1 cellular context compared by ENCODE assay signal in the genomic region with DNA sequence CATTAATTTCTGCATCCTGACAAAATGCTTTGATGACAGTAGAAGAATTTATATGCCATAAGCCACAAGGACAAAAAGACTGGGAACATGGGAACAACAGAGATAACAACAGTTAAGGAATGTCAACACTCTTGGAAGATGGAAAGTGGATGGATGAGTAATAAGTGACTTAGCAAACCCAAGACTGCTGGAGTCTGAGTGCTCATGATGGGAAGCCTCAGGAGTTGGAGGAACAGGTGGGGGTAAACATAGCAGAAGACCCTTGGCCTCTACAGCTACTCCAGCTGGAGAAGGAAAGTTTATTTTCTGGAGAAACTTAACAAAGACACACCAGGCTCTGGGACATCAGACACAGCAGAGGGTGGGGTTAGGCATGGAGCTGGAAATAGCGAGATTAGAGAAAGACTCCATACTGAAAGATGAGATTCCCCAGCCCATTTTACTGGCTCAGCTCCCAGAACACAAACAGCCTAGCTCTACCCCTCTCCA.
TF ChIP-seq lines count a peak whose summit lies in the region.

No MANE protein-coding gene starts in this region.

TF ChIP-seq in K562, 482 proteins besides CTCF, POLR2A, EP300 and RAD21 (continues in another document):
- no peak for TF ChIP-seq YY1 (IDR thresholded peaks at IDR 0.05; ENCODE audit: borderline replicate concordance in 1 of 3, control insufficient read depth in 1 of 3, extremely low read depth in 1 of 3, insufficient read depth in 3 of 3, insufficient read length in 1 of 3, insufficient replicate concordance in 2 of 3, low read depth in 1 of 3, low read length in 2 of 3)
- TF ChIP-seq DNMT1 (IDR thresholded peaks at IDR 0.05): no peak
- TF ChIP-seq ZNF764 (CRISPR knock-in tag; IDR thresholded peaks at IDR 0.05; ENCODE audit: low read depth): no peak
- TF ChIP-seq, protein P1, sequence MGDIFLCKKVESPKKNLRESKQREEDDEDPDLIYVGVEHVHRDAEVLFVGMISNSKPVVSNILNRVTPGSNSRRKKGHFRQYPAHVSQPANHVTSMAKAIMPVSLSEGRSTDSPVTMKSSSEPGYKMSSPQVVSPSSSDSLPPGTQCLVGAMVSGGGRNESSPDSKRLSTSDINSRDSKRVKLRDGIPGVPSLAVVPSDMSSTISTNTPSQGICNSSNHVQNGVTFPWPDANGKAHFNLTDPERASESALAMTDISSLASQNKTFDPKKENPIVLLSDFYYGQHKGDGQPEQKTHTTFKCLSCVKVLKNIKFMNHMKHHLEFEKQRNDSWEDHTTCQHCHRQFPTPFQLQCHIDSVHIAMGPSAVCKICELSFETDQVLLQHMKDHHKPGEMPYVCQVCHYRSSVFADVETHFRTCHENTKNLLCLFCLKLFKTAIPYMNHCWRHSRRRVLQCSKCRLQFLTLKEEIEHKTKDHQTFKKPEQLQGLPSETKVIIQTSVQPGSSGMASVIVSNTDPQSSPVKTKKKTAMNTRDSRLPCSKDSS (IDR thresholded peaks at IDR 0.05; ENCODE audit: low read depth, partially characterized antibody): no peak
- TF ChIP-seq TCF3 (CRISPR knock-in tag; IDR thresholded peaks at IDR 0.05): no peak
- no peak for TF ChIP-seq STAT5A (IDR thresholded peaks at IDR 0.05; ENCODE audit: borderline replicate concordance, low read length)
- TF ChIP-seq SMARCA4 (IDR thresholded peaks at IDR 0.05): peak; percentile 37; the same call in 1 of the 2 replicates
- TF ChIP-seq, protein P2, sequence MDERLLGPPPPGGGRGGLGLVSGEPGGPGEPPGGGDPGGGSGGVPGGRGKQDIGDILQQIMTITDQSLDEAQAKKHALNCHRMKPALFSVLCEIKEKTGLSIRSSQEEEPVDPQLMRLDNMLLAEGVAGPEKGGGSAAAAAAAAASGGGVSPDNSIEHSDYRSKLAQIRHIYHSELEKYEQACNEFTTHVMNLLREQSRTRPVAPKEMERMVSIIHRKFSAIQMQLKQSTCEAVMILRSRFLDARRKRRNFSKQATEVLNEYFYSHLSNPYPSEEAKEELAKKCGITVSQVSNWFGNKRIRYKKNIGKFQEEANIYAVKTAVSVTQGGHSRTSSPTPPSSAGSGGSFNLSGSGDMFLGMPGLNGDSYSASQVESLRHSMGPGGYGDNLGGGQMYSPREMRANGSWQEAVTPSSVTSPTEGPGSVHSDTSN (CRISPR knock-in tag; IDR thresholded peaks at IDR 0.05; ENCODE audit: low read depth): no peak
- TF ChIP-seq, protein P2 (tag; conservative IDR thresholded peaks at IDR 0.05; ENCODE audit: low read depth): peak; percentile 70
- TF ChIP-seq ZNF699 (CRISPR knock-in tag; IDR thresholded peaks at IDR 0.05; ENCODE audit: insufficient replicate concordance): no peak
- TF ChIP-seq, protein P3, sequence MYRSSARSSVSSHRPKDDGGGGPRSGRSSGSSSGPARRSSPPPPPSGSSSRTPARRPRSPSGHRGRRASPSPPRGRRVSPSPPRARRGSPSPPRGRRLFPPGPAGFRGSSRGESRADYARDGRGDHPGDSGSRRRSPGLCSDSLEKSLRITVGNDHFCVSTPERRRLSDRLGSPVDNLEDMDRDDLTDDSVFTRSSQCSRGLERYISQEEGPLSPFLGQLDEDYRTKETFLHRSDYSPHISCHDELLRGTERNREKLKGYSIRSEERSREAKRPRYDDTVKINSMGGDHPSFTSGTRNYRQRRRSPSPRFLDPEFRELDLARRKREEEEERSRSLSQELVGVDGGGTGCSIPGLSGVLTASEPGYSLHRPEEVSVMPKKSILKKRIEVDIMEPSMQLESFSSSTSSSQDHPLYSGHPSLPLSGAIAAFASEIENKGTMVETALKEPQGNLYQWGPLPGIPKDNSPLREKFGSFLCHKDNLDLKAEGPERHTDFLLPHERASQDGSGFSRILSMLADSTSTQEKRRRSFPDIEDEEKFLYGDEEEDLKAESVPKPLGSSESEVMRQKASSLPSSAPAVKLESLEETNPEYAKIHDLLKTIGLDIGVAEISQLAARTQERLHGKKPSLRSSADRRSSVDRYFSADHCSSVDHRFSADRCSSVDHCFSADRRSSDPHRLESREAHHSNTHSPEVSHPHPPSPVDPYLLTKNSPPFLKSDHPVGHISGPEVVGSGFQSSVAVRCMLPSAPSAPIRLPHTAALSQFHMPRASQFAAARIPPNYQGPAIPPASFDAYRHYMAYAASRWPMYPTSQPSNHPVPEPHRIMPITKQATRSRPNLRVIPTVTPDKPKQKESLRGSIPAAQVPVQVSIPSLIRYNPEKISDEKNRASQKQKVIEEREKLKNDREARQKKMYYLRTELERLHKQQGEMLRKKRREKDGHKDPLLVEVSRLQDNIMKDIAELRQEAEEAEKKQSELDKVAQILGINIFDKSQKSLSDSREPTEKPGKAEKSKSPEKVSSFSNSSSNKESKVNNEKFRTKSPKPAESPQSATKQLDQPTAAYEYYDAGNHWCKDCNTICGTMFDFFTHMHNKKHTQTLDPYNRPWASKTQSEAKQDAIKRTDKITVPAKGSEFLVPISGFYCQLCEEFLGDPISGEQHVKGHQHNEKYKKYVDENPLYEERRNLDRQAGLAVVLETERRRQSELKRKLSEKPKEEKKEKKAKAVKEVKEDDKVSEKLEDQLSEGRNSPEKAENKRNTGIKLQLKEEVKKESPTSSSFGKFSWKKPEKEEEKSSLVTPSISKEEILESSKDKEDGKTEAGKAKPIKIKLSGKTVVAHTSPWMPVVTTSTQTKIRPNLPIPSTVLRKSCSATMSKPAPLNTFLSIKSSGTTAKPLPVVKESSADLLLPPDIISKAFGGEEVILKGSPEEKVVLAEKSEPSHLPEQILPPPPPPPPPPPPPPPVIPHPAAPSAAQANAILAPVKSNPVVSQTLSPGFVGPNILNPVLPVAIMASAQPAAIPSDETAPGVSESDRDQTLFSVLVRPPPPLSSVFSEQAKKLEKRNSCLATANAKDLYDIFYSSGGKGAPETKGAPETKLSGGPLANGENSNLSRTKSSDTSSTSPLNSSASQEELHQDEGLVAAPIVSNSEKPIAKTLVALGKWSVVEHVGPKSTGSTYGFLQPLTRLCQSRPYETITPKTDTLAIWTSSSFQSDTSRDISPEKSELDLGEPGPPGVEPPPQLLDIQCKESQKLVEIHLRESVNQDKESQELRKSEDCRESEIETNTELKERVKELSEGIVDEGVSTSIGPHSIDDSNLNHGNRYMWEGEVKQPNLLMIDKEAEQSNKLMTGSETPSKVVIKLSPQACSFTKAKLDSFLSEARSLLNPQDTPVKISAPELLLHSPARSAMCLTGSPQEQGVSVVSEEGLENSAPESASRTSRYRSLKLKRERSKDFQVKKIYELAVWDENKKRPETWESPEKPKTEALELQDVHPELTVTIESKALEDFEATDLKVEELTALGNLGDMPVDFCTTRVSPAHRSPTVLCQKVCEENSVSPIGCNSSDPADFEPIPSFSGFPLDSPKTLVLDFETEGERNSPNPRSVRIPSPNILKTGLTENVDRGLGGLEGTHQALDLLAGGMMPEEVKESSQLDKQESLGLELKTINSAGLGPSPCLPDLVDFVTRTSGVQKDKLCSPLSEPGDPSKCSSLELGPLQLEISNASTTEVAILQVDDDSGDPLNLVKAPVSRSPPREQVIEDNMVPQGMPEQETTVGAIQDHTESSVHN (IDR thresholded peaks at IDR 0.05; ENCODE audit: borderline replicate concordance in 1 of 2, low read depth in 1 of 2): no peak
- no peak for TF ChIP-seq ZNF253 (CRISPR knock-in tag; conservative IDR thresholded peaks at IDR 0.05)
- TF ChIP-seq NELFE (IDR thresholded peaks at IDR 0.05; ENCODE audit: insufficient read depth, insufficient read length): no peak
- no peak for TF ChIP-seq MAFF (IDR thresholded peaks at IDR 0.05; ENCODE audit: low read length)
- no peak for TF ChIP-seq ZNF324 (CRISPR knock-in tag; IDR thresholded peaks at IDR 0.05)
- no peak for TF ChIP-seq STAT5B (CRISPR knock-in tag; IDR thresholded peaks at IDR 0.05)
- TF ChIP-seq, protein P4, sequence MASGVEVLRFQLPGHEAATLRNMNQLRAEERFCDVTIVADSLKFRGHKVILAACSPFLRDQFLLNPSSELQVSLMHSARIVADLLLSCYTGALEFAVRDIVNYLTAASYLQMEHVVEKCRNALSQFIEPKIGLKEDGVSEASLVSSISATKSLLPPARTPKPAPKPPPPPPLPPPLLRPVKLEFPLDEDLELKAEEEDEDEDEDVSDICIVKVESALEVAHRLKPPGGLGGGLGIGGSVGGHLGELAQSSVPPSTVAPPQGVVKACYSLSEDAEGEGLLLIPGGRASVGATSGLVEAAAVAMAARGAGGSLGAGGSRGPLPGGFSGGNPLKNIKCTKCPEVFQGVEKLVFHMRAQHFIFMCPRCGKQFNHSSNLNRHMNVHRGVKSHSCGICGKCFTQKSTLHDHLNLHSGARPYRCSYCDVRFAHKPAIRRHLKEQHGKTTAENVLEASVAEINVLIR (CRISPR knock-in tag; IDR thresholded peaks at IDR 0.05): no peak
- TF ChIP-seq, protein P5, sequence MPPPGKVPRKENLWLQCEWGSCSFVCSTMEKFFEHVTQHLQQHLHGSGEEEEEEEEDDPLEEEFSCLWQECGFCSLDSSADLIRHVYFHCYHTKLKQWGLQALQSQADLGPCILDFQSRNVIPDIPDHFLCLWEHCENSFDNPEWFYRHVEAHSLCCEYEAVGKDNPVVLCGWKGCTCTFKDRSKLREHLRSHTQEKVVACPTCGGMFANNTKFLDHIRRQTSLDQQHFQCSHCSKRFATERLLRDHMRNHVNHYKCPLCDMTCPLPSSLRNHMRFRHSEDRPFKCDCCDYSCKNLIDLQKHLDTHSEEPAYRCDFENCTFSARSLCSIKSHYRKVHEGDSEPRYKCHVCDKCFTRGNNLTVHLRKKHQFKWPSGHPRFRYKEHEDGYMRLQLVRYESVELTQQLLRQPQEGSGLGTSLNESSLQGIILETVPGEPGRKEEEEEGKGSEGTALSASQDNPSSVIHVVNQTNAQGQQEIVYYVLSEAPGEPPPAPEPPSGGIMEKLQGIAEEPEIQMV (tag; conservative IDR thresholded peaks at IDR 0.05; ENCODE audit: low read depth): no peak
- TF ChIP-seq MEIS2 (IDR thresholded peaks at IDR 0.05; ENCODE audit: partially characterized antibody): peak; percentile 23
- no peak for TF ChIP-seq DPF2 (IDR thresholded peaks at IDR 0.05)
- no peak for TF ChIP-seq ZNF232 (CRISPR knock-in tag; IDR thresholded peaks at IDR 0.05)
- TF ChIP-seq RBM22 (IDR thresholded peaks at IDR 0.05; ENCODE audit: low read depth, low read length, poor library complexity, severe bottlenecking): no peak
- no peak for TF ChIP-seq HLTF (IDR thresholded peaks at IDR 0.05)
- TF ChIP-seq, protein P6, sequence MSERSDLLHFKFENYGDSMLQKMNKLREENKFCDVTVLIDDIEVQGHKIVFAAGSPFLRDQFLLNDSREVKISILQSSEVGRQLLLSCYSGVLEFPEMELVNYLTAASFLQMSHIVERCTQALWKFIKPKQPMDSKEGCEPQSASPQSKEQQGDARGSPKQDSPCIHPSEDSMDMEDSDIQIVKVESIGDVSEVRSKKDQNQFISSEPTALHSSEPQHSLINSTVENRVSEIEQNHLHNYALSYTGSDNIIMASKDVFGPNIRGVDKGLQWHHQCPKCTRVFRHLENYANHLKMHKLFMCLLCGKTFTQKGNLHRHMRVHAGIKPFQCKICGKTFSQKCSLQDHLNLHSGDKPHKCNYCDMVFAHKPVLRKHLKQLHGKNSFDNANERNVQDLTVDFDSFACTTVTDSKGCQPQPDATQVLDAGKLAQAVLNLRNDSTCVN (CRISPR knock-in tag; IDR thresholded peaks at IDR 0.05): no peak
- TF ChIP-seq CBX8 (IDR thresholded peaks at IDR 0.05; ENCODE audit: borderline replicate concordance, extremely low read depth, low read depth, low read length, poor library complexity, severe bottlenecking): no peak
- no peak for TF ChIP-seq MECOM (CRISPR knock-in tag; IDR thresholded peaks at IDR 0.05)
- no peak for TF ChIP-seq PHF21A (IDR thresholded peaks at IDR 0.05; ENCODE audit: borderline replicate concordance, low read depth)
- TF ChIP-seq HMG20B (CRISPR knock-in tag; IDR thresholded peaks at IDR 0.05): no peak
- TF ChIP-seq, protein P7, sequence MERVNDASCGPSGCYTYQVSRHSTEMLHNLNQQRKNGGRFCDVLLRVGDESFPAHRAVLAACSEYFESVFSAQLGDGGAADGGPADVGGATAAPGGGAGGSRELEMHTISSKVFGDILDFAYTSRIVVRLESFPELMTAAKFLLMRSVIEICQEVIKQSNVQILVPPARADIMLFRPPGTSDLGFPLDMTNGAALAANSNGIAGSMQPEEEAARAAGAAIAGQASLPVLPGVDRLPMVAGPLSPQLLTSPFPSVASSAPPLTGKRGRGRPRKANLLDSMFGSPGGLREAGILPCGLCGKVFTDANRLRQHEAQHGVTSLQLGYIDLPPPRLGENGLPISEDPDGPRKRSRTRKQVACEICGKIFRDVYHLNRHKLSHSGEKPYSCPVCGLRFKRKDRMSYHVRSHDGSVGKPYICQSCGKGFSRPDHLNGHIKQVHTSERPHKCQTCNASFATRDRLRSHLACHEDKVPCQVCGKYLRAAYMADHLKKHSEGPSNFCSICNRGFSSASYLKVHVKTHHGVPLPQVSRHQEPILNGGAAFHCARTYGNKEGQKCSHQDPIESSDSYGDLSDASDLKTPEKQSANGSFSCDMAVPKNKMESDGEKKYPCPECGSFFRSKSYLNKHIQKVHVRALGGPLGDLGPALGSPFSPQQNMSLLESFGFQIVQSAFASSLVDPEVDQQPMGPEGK (CRISPR knock-in tag; IDR thresholded peaks at IDR 0.05; ENCODE audit: borderline replicate concordance): no peak
- TF ChIP-seq IFI16 (CRISPR knock-in tag; IDR thresholded peaks at IDR 0.05): no peak
- TF ChIP-seq NR2C2 (CRISPR knock-in tag; IDR thresholded peaks at IDR 0.05): no peak
- TF ChIP-seq NR2C2 (tag; IDR thresholded peaks at IDR 0.05): peak; percentile 31; the same call in 1 of the 2 replicates
- 0 out of 2 replicates have a peak, but pooled peaks have one; percentile 3 for TF ChIP-seq FOXJ2 (tag; IDR thresholded peaks at IDR 0.05)
- TF ChIP-seq, protein P8, sequence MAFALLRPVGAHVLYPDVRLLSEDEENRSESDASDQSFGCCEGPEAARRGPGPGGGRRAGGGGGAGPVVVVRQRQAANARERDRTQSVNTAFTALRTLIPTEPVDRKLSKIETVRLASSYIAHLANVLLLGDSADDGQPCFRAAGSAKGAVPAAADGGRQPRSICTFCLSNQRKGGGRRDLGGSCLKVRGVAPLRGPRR (CRISPR knock-in tag; IDR thresholded peaks at IDR 0.05): no peak
- no peak for TF ChIP-seq ZNF644 (tag; IDR thresholded peaks at IDR 0.05; ENCODE audit: low read depth)
- TF ChIP-seq FOXA3 (CRISPR knock-in tag; conservative IDR thresholded peaks at IDR 0.05 in 1 of 2, IDR thresholded peaks at IDR 0.05 in 1 of 2): 0 out of 4 replicates have a peak, but pooled peaks of 1 of the 2 experiments have one; percentile 20
- no peak for TF ChIP-seq SOX6 (IDR thresholded peaks at IDR 0.05)
- TF ChIP-seq ZNF589 (CRISPR knock-in tag; IDR thresholded peaks at IDR 0.05; ENCODE audit: low read depth): no peak
